ENCODE assay signal across 27 cellular contexts in the genomic region with DNA sequence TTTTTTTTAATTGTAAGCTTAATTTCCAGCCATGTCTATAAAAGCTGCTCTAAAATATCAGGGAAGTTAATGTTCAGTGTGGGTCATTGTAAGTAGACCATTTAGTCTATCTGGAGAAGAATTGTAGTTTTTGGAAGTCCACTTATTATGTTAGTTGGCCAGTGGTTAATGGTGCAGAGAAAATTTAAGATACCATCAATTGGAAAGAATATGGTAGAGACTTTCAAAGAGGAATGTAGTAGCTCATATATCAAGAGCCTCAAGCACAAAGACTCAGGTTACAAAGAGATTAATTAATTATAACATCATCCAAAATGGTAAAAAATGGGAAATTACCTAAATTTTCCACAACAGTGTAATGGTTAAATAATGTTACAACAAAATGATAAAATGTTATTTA.
DNase-seq lines count a peak whose midpoint lies in the region; ATAC-seq, FAIRE-seq and TF ChIP-seq lines count a peak whose summit lies in the region.
"Had no signal": no experiment of that assay in that cellular context is flagged by ENCODE, and none has a peak within 500 bp of the region (broad histone marks: within the 10 kb centered on the region; RNA-seq: fewer than 3 reads in every experiment).

No MANE protein-coding gene starts in this region.

- peaks cover 17% of the 10 kb centered on the region for H3K4me1 ChIP-seq in astrocyte (ENCODE audit: insufficient read depth, low read length)
- no peaks in the 10 kb centered on the region for H3K4me1 ChIP-seq in pancreas
- H3K4me1 ChIP-seq: BE2C, BLaER1 had no signal

- DNase-seq in astrocyte (ENCODE audit: low read depth) (peak; percentile 83), pancreas (no peak), SIG-M5 (lab: John Stamatoyannopoulos, UW) (no peak), T-helper 9 cell (no peak)
- DNase-seq: 8988T; ACHN; BE2C; C1 segment of cervical spinal cord; CD4-positive, alpha-beta memory T cell; CD4-positive, CD25-positive, alpha-beta regulatory T cell; CD8-positive, alpha-beta memory T cell; COR-L47; DMS 273 treated with DMSO at 0.1 percent for 48 hours; DMS153; DMS53; DMS79; DND-41; EL; GDM1 had no signal

- H3K27ac ChIP-seq in astrocyte (ENCODE audit: low read depth, low read length) (no peak overlapping the region), pancreas (no peak overlapping the region)
- H3K27ac ChIP-seq: BLaER1 had no signal

- H4K20me1 ChIP-seq in astrocyte (ENCODE audit: insufficient read depth, low read length): no peaks in the 10 kb centered on the region
- H4K20me1 ChIP-seq: BLaER1 had no signal

- intact Hi-C loops in pancreas (cut with DNase I): no loop called here

- H3K36me3 Mint-ChIP-seq in astrocyte (ENCODE audit: low read depth, unreplicated experiment): no peaks in the 10 kb centered on the region
- H3K36me3 Mint-ChIP-seq: CD14-positive monocyte; CD4-positive, alpha-beta memory T cell; CD4-positive, CD25-positive, alpha-beta regulatory T cell; CD8-positive, alpha-beta memory T cell had no signal

- H3K79me2 ChIP-seq in astrocyte (ENCODE audit: insufficient read depth, low read length): no peaks in the 10 kb centered on the region

- H3K4me3 ChIP-seq in astrocyte (ENCODE audit: insufficient read depth, low read depth, low read length): no peak overlapping the region
- H3K4me3 ChIP-seq in pancreas: no peak overlapping the region
- H3K4me3 ChIP-seq: BLaER1, GM12878 had no signal

- H3K9me3 Mint-ChIP-seq in astrocyte (ENCODE audit: unreplicated experiment): no peaks in the 10 kb centered on the region

- H3K36me3 ChIP-seq in astrocyte (ENCODE audit: insufficient read depth, low read length): no peaks in the 10 kb centered on the region
- H3K36me3 ChIP-seq in pancreas: no peaks in the 10 kb centered on the region
- H3K36me3 ChIP-seq: BE2C, BLaER1 had no signal

- TF ChIP-seq CTCF in astrocyte (IDR thresholded peaks at IDR 0.05; ENCODE audit: insufficient read depth, low read depth, low read length): no peak
- TF ChIP-seq CTCF in pancreas (IDR thresholded peaks at IDR 0.05): no peak

- no peaks in the 10 kb centered on the region for H3K27me3 Mint-ChIP-seq in astrocyte (ENCODE audit: low read depth, unreplicated experiment)
- H3K27me3 Mint-ChIP-seq: CD4-positive, CD25-positive, alpha-beta regulatory T cell had no signal

- no peak overlapping the region for H3K9ac ChIP-seq in astrocyte (ENCODE audit: low read length)
- H3K9ac ChIP-seq: BLaER1 had no signal

- FAIRE-seq in astrocyte (lab: Jason Lieb, UNC) (no peak), pancreas (lab: Jason Lieb, UNC) (peak; percentile 5)
- FAIRE-seq: A204.1, GM12878, GM12892, GM18507, GM19239 had no signal

- peaks cover 1% of the 10 kb centered on the region for H3K4me1 Mint-ChIP-seq in astrocyte (ENCODE audit: low read depth, unreplicated experiment)
- H3K4me1 Mint-ChIP-seq: CD14-positive monocyte; CD4-positive, alpha-beta memory T cell; CD4-positive, CD25-positive, alpha-beta regulatory T cell; CD8-positive, alpha-beta memory T cell had no signal

- no peak overlapping the region for H3K27ac Mint-ChIP-seq in astrocyte (ENCODE audit: unreplicated experiment)
- H3K27ac Mint-ChIP-seq: CD14-positive monocyte; CD4-positive, alpha-beta memory T cell; CD4-positive, CD25-positive, alpha-beta regulatory T cell; CD8-positive, alpha-beta memory T cell had no signal

- no peak for ATAC-seq in pancreas
- ATAC-seq: GM12878 had no signal

- H3K9me3 ChIP-seq in astrocyte (ENCODE audit: insufficient read depth, low read depth, low read length) (no peaks in the 10 kb centered on the region), pancreas (no peaks in the 10 kb centered on the region)
- H3K9me3 ChIP-seq: BE2C, BLaER1 had no signal

- H3K4me3 Mint-ChIP-seq in astrocyte (ENCODE audit: unreplicated experiment): no peak overlapping the region
- H3K4me3 Mint-ChIP-seq: CD14-positive monocyte; CD4-positive, alpha-beta memory T cell; CD4-positive, CD25-positive, alpha-beta regulatory T cell; CD8-positive, alpha-beta memory T cell had no signal

- TF ChIP-seq EP300 in Ishikawa (IDR thresholded peaks at IDR 0.05; ENCODE audit: borderline replicate concordance): no peak

- H2AFZ ChIP-seq in astrocyte (ENCODE audit: low read depth, low read length): no peak overlapping the region

- no peak for TF ChIP-seq RAD21 in Ishikawa (IDR thresholded peaks at IDR 0.05; ENCODE audit: low read depth)

- H3K27me3 ChIP-seq in astrocyte (ENCODE audit: insufficient read depth, low read length): no peaks in the 10 kb centered on the region
- no peaks in the 10 kb centered on the region for H3K27me3 ChIP-seq in pancreas
- H3K27me3 ChIP-seq: BE2C, BLaER1 had no signal

- H3K4me2 ChIP-seq in astrocyte (ENCODE audit: low read length): no peak overlapping the region
- H3K4me2 ChIP-seq: BLaER1 had no signal

TF ChIP-seq in Ishikawa, 13 proteins besides CTCF, POLR2A, EP300 and RAD21:
- 0 out of 2 replicates have a peak, but pooled peaks have one; percentile 13 for TF ChIP-seq TEAD4 (IDR thresholded peaks at IDR 0.05)
- no peak for TF ChIP-seq CREB1 (IDR thresholded peaks at IDR 0.05; ENCODE audit: low read depth)
